17 cellular contexts compared by ENCODE assay signal in genomic region chr3:50738252-50738598, GRCh38.
A peak's percentile ranks its signal among the peaks of the same experiment; 100 is the strongest.
DNase-seq lines count a peak whose midpoint lies in the region; FAIRE-seq and TF ChIP-seq lines count a peak whose summit lies in the region.
"Had no signal": no experiment of that assay in that cellular context is flagged by ENCODE, and none has a peak within 500 bp of the region (broad histone marks: within the 10 kb centered on the region; RNA-seq: fewer than 3 reads in every experiment).

No MANE protein-coding gene starts in this region.

- TF ChIP-seq RAD21 in H1 (IDR thresholded peaks at IDR 0.05 in 1 of 2, conservative IDR thresholded peaks at IDR 0.05 in 1 of 2; ENCODE audit: low read depth in 2 of 2, low read length in 2 of 2): no peak

- H3K27ac Mint-ChIP-seq in activated CD4-positive, alpha-beta T cell treated with anti-CD3 and anti-CD28 coated beads, Interleukin-2, amount 10 ng/mL, durations not matched to agents 24 days and 14 days: no peak overlapping the region

- H4K91ac ChIP-seq in H1 (replicated peaks; ENCODE audit: insufficient read length, low read length): no peak overlapping the region

- TF ChIP-seq EP300 in H1 (IDR thresholded peaks at IDR 0.05; ENCODE audit: borderline replicate concordance in 1 of 2, low read depth in 2 of 2, low read length in 2 of 2) (no peak), transverse colon (IDR thresholded peaks at IDR 0.05; ENCODE audit: low read depth) (no peak)

- H3K9me3 Mint-ChIP-seq in activated CD4-positive, alpha-beta T cell treated with anti-CD3 and anti-CD28 coated beads, Interleukin-2, amount 10 ng/mL, durations not matched to agents 24 days and 14 days: peaks cover 4% of the 10 kb centered on the region

- H2BK20ac ChIP-seq in H1 (ENCODE audit: low read length): 0 out of 2 replicates have a peak overlapping the region, but pooled peaks have one; percentile 35

- no peak overlapping the region for H3K23ac ChIP-seq in H1 (ENCODE audit: insufficient read length)

- H3K4me2 ChIP-seq in H1 (ENCODE audit: insufficient read depth in 1 of 2, low read depth in 2 of 2, low read length in 2 of 2): no peak overlapping the region
- H3K4me2 ChIP-seq: PC-9 had no signal

- peak overlapping the region; percentile 68 for H3K27ac ChIP-seq in HUES48 (ENCODE audit: low read depth, low read length)
- no peak overlapping the region; the same call in 1 of the 2 replicates for H3K27ac ChIP-seq in H1 (ENCODE audit: low read depth, low read length)
- no peak overlapping the region for H3K27ac ChIP-seq in transverse colon
- H3K27ac ChIP-seq: PC-9, SJCRH30 had no signal

- in situ Hi-C loops in transverse colon (cut with MboI; ENCODE audit: low pct_ligation_motif_present in 1 of 4, low pct_unique_long_range_greater_than_20kb in 1 of 4, low sequenced_read_pairs in 3 of 4): no loop called here

- no peak overlapping the region for H3K14ac ChIP-seq in H1 (ENCODE audit: insufficient read length)

- no peak overlapping the region for H2AFZ ChIP-seq in H1 (ENCODE audit: low read length)
- H2AFZ ChIP-seq: PC-9 had no signal

- no peaks in the 10 kb centered on the region for H4K20me1 ChIP-seq in H1 (replicated peaks in 1 of 2; ENCODE audit: control insufficient read depth in 1 of 2, insufficient read depth in 2 of 2, low read length in 2 of 2)

- H3K56ac ChIP-seq in H1 (replicated peaks; ENCODE audit: insufficient read length, low read depth, low read length): no peak overlapping the region

- no peaks in the 10 kb centered on the region for H3K27me3 Mint-ChIP-seq in activated CD4-positive, alpha-beta T cell treated with anti-CD3 and anti-CD28 coated beads, Interleukin-2, amount 10 ng/mL, durations not matched to agents 24 days and 14 days

- intact Hi-C loops in activated CD4-positive, alpha-beta T cell treated with anti-CD3 and anti-CD28 coated beads, Interleukin-2, amount 10 ng/mL, durations not matched to agents 24 days and 14 days (cut with micrococcal nuclease): no loop called here
- intact Hi-C loops in transverse colon (cut with DNase I; ENCODE audit: low total_unique reads): no loop called here

- DNase-seq in H1 (ENCODE audit: low read depth in 1 of 2, low spot score in 2 of 2): no peak
- peak; percentile 32 for DNase-seq in medulla oblongata (ENCODE audit: extremely low spot score)
- no peak for DNase-seq in dedifferentiated amniotic fluid mesenchymal stem cell (ENCODE audit: extremely low spot score)
- no peak for DNase-seq in GM19238 (ENCODE audit: insufficient read length, low spot score)
- DNase-seq in activated CD4-positive, alpha-beta T cell treated with anti-CD3 and anti-CD28 coated beads, Interleukin-2, amount 10 ng/mL, durations not matched to agents 24 days and 14 days: no peak
- DNase-seq in transverse colon: no peak
- DNase-seq: ACHN, AML-193, Caco-2, DMS53, IMR-90, NCI-H1105, NCI-H1694, NCI-H2227 treated with DMSO at 0.1 percent for 48 hours, PC-9, SJCRH30 had no signal

- TF ChIP-seq POLR2A in H1 (IDR thresholded peaks at IDR 0.05; ENCODE audit: control extremely low read depth in 1 of 2, low read depth in 2 of 2, low read length in 2 of 2): no peak
- no peak for TF ChIP-seq POLR2A in transverse colon (IDR thresholded peaks at IDR 0.05)

- peak overlapping the region; percentile 94; the same call in 1 of the 2 replicates for H2BK12ac ChIP-seq in H1 (ENCODE audit: low read depth, low read length)

- no peaks in the 10 kb centered on the region for H3K9me3 ChIP-seq in HUES48 (ENCODE audit: control insufficient read depth, insufficient read depth, low read length)
- peaks cover 0 to 3% of the 10 kb centered on the region in 2 experiments; a peak in 1 of 4 replicates for H3K9me3 ChIP-seq in H1 (ENCODE audit: insufficient read depth in 2 of 2, low read depth in 1 of 2, low read length in 1 of 2)
- peaks cover 0 to 12% of the 10 kb centered on the region in 2 donors for H3K9me3 ChIP-seq in transverse colon
- H3K9me3 ChIP-seq: Caco-2, SJCRH30 had no signal

- H3K4me3 ChIP-seq in HUES48 (ENCODE audit: low read depth, low read length): no peak overlapping the region
- no peak overlapping the region for H3K4me3 ChIP-seq in H1 (ENCODE audit: extremely low read depth in 1 of 4, insufficient read depth in 2 of 4, low read depth in 3 of 4, low read length in 4 of 4)
- no peak overlapping the region for H3K4me3 ChIP-seq in transverse colon
- H3K4me3 ChIP-seq: PC-9, SJCRH30 had no signal

- peak overlapping the region; percentile 8 for H4K5ac ChIP-seq in H1 (ENCODE audit: insufficient read length, low read depth, low read length)

- no peak overlapping the region for H3K4me3 Mint-ChIP-seq in activated CD4-positive, alpha-beta T cell treated with anti-CD3 and anti-CD28 coated beads, Interleukin-2, amount 10 ng/mL, durations not matched to agents 24 days and 14 days

- no peak overlapping the region for H2AK5ac ChIP-seq in H1 (ENCODE audit: low read depth, low read length)

- H3K36me3 ChIP-seq in HUES48 (ENCODE audit: control insufficient read depth, insufficient read depth, low read length) (no peaks in the 10 kb centered on the region), H1 (ENCODE audit: control insufficient read depth in 2 of 4, insufficient read depth in 4 of 4, low read length in 3 of 4) (no peaks in the 10 kb centered on the region), transverse colon (no peaks in the 10 kb centered on the region)
- H3K36me3 ChIP-seq: SJCRH30 had no signal

- peaks cover 26% of the 10 kb centered on the region for H3K4me1 ChIP-seq in HUES48 (ENCODE audit: control insufficient read depth, insufficient read depth, low read length)
- H3K4me1 ChIP-seq in H1 (replicated peaks in 1 of 4; ENCODE audit: control insufficient read depth in 3 of 4, insufficient read depth in 4 of 4, low read length in 3 of 4): peaks cover 3 to 8% (median 6%) of the 10 kb centered on the region in 4 experiments; a peak in 4 of 7 replicates
- no peaks in the 10 kb centered on the region for H3K4me1 ChIP-seq in transverse colon
- H3K4me1 ChIP-seq: Caco-2, SJCRH30 had no signal

- CTCF ChIA-PET in H1 (lab: Charles Lee; ENCODE audit: partially characterized antibody): interaction anchor here (1.0 kb wide), 1 partner anchor 30 kb away, joined by 3 read pairs; no protein-coding TSS in a partner anchor

- H3K9ac ChIP-seq in HUES48 (ENCODE audit: low read depth, low read length) (no peak overlapping the region; the same call in 1 of the 2 replicates), H1 (replicated peaks in 1 of 4; ENCODE audit: extremely low read depth in 1 of 4, low read depth in 3 of 4, low read length in 3 of 4) (no peak overlapping the region)

- H3K79me2 ChIP-seq in H1 (ENCODE audit: control insufficient read depth in 1 of 2, insufficient read depth in 2 of 2, low read length in 2 of 2): peaks cover 0 to 36% of the 10 kb centered on the region in 2 experiments; a peak in 2 of 4 replicates

- H2BK5ac ChIP-seq in H1 (ENCODE audit: low read depth, low read length): peak overlapping the region; percentile 89

- FAIRE-seq in H1 (lab: Jason Lieb, UNC): no peak

- no peaks in the 10 kb centered on the region for H3K79me1 ChIP-seq in H1 (ENCODE audit: low read depth, low read length)

- peak overlapping the region; percentile 41 for H3K4ac ChIP-seq in H1 (replicated peaks; ENCODE audit: insufficient read length, low read depth, low read length)

- H3K36me3 Mint-ChIP-seq in activated CD4-positive, alpha-beta T cell treated with anti-CD3 and anti-CD28 coated beads, Interleukin-2, amount 10 ng/mL, durations not matched to agents 24 days and 14 days (ENCODE audit: low read depth): peaks cover 2% of the 10 kb centered on the region

- peak overlapping the region; percentile 46; the same call in 1 of the 2 replicates for H2BK15ac ChIP-seq in H1 (ENCODE audit: low read length)

- no peaks in the 10 kb centered on the region for H3K23me2 ChIP-seq in H1 (ENCODE audit: low read depth, low read length)

- H2BK120ac ChIP-seq in H1 (replicated peaks; ENCODE audit: low read depth, low read length): no peak overlapping the region

- no peaks in the 10 kb centered on the region for H3K27me3 ChIP-seq in HUES48 (ENCODE audit: control insufficient read depth, insufficient read depth, low read length)
- H3K27me3 ChIP-seq in H1 (replicated peaks in 1 of 4; ENCODE audit: control insufficient read depth in 3 of 4, extremely low read depth in 1 of 4, insufficient read depth in 3 of 4, low read length in 3 of 4): no peaks in the 10 kb centered on the region
- H3K27me3 ChIP-seq in transverse colon: no peaks in the 10 kb centered on the region
- H3K27me3 ChIP-seq: SJCRH30 had no signal

- TF ChIP-seq CTCF in H1 (IDR thresholded peaks at IDR 0.05; ENCODE audit: control extremely low read depth in 1 of 3, insufficient read depth in 1 of 3, low read depth in 1 of 3, low read length in 3 of 3) (no peak), transverse colon (IDR thresholded peaks at IDR 0.05) (no peak)

- H4K8ac ChIP-seq in H1 (ENCODE audit: extremely low read depth, insufficient read depth, low read length): no peak overlapping the region

- 0 out of 2 replicates have a peak overlapping the region, but pooled peaks have one; percentile 28 for H3K18ac ChIP-seq in H1 (ENCODE audit: extremely low read depth, low read length)

- no peaks in the 10 kb centered on the region for H3K4me1 Mint-ChIP-seq in activated CD4-positive, alpha-beta T cell treated with anti-CD3 and anti-CD28 coated beads, Interleukin-2, amount 10 ng/mL, durations not matched to agents 24 days and 14 days

- POLR2A ChIA-PET in H1 (lab: Charles Lee; ENCODE audit: partially characterized antibody): interaction anchor here (1.0 to 1.3 kb wide), 2 partner anchors 13 to 186 kb away, joined by 3 read pairs; no protein-coding TSS in a partner anchor

- 81% methylated on average over 3 of the region's 3 CpGs; no CpG with 5 or more reads in 1 of the 2 experiments for WGBS in H1 (ENCODE audit: extremely low coverage in 1 of 2, insufficient coverage in 1 of 2, insufficient read length in 1 of 2, insufficient replicate concordance in 2 of 2, low coverage in 1 of 2, low lambda C conversion rate in 2 of 2, missing lambda C conversion rate in 1 of 2), 2 experiments
- 77 to 80% methylated on average over 2 to 3 of the region's 3 CpGs for WGBS in transverse colon (ENCODE audit: low coverage in 1 of 2), 2 donors

TF ChIP-seq in H1, 55 proteins besides CTCF, POLR2A, EP300 and RAD21:
- TF ChIP-seq SIN3A (conservative IDR thresholded peaks at IDR 0.05 in 1 of 2, IDR thresholded peaks at IDR 0.05 in 1 of 2; ENCODE audit: low read depth in 1 of 2, low read length in 2 of 2): no peak
- TF ChIP-seq CBX5 (IDR thresholded peaks at IDR 0.05; ENCODE audit: low read depth, low read length): no peak
- no peak for TF ChIP-seq HDAC6 (IDR thresholded peaks at IDR 0.05; ENCODE audit: low read depth, low read length)
- no peak for TF ChIP-seq BRCA1 (IDR thresholded peaks at IDR 0.05; ENCODE audit: low read depth, low read length)
- no peak for TF ChIP-seq YY1 (IDR thresholded peaks at IDR 0.05; ENCODE audit: low read depth, low read length)
- TF ChIP-seq CHD2 (IDR thresholded peaks at IDR 0.05; ENCODE audit: low read length): no peak
- TF ChIP-seq TBP (IDR thresholded peaks at IDR 0.05; ENCODE audit: low read depth, low read length): no peak
- no peak for TF ChIP-seq SP4 (IDR thresholded peaks at IDR 0.05; ENCODE audit: low read length)
- TF ChIP-seq CREB1 (IDR thresholded peaks at IDR 0.05): no peak
TF ChIP-seq in H1: peak in this region for 0.
